ENCODE assay signal across 28 cellular contexts in genomic region chr19:33811736-33812387, GRCh38. TPM values are rescaled to one million over a fixed set of nuclear protein-coding genes. Genes with fewer than 3 reads are reported as not detected.
A peak's percentile ranks its signal among the peaks of the same experiment; 100 is the strongest.
DNase-seq lines count a peak whose midpoint lies in the region; ATAC-seq and TF ChIP-seq lines count a peak whose summit lies in the region.
"Had no signal": no experiment of that assay in that cellular context is flagged by ENCODE, and none has a peak within 500 bp of the region (broad histone marks: within the 10 kb centered on the region; RNA-seq: fewer than 3 reads in every experiment).

No MANE protein-coding gene starts in this region.

- no peak overlapping the region for H2AFZ ChIP-seq in IMR-90 (replicated peaks; ENCODE audit: low read length, poor library complexity)

- H2BK15ac ChIP-seq in IMR-90 (ENCODE audit: low read depth, low read length), result no peak overlapping the region

- H3K4ac ChIP-seq in IMR-90 (ENCODE audit: low read depth, low read length), result no peak overlapping the region

- H3K27ac Mint-ChIP-seq in CD14-positive monocyte, result peak overlapping the region in 2 of 7 donors; percentile 68 to 79
- no peak overlapping the region for H3K27ac Mint-ChIP-seq in activated naive CD4-positive, alpha-beta T cell treated with anti-CD3 and anti-CD28 coated beads, Interleukin-2, amount 10 ng/mL, durations not matched to agents 7 days and 5 days
- H3K27ac Mint-ChIP-seq: activated CD4-positive, alpha-beta T cell treated with anti-CD3 and anti-CD28 coated beads, Interleukin-2, amount 10 ng/mL, durations not matched to agents 24 days and 14 days; activated naive CD8-positive, alpha-beta T cell treated with anti-CD3 and anti-CD28 coated beads for 36 hours; natural killer cell; WTC11 had no signal

- TF ChIP-seq POLR2A in IMR-90 (IDR thresholded peaks at IDR 0.05; ENCODE audit: low read depth, low read length), result no peak

- H3K4me2 ChIP-seq in IMR-90 (ENCODE audit: low read depth, low read length), result no peak overlapping the region

- dilution Hi-C loops in IMR-90 (cut with HindIII; ENCODE audit: low sequenced_read_pairs, unreplicated experiment), result no loop called here

- no peaks in the 10 kb centered on the region for H3K79me1 ChIP-seq in IMR-90 (ENCODE audit: low read depth in 1 of 2, low read length in 2 of 2)

- in situ Hi-C loops in IMR-90 (cut with MboI; ENCODE audit: low sequenced_read_pairs), result no loop called here

- CTCF ChIA-PET in IMR-90 (lab: Yijun Ruan, JAX), result no interaction called here
- CTCF ChIA-PET in activated naive CD4-positive, alpha-beta T cell treated with anti-CD3 and anti-CD28 coated beads, Interleukin-2, amount 10 ng/mL, durations not matched to agents 7 days and 5 days (lab: Charles Lee), result no interaction called here

- H2AK5ac ChIP-seq in IMR-90 (ENCODE audit: low read depth, low read length), result no peak overlapping the region

- no peak overlapping the region for H2AK9ac ChIP-seq in IMR-90 (replicated peaks; ENCODE audit: low read depth, low read length, poor library complexity)

- no peak overlapping the region for H3K18ac ChIP-seq in IMR-90 (ENCODE audit: low read depth, low read length)

- H3K56ac ChIP-seq in IMR-90 (ENCODE audit: extremely low read depth, insufficient read depth, low read length), result no peak overlapping the region

- H2BK120ac ChIP-seq in IMR-90 (ENCODE audit: low read depth, low read length), result no peak overlapping the region

- DNase-seq in CD14-positive monocyte (ENCODE audit: low spot score), result peak; percentile 16
- peak; percentile 19 for DNase-seq in IMR-90
- DNase-seq in amniotic epithelial cell (ENCODE audit: low read depth), result peak; percentile 82
- peak; percentile 2 for DNase-seq in lower lobe of right lung
- no peak for DNase-seq in NCI-H748 treated with DMSO at 0.1 percent for 48 hours (lab: John Stamatoyannopoulos, UW)
- no peak for DNase-seq in activated naive CD4-positive, alpha-beta T cell treated with anti-CD3 and anti-CD28 coated beads, Interleukin-2, amount 10 ng/mL, durations not matched to agents 7 days and 5 days
- no peak for DNase-seq in NCI-H1694 treated with DMSO at 0.1 percent for 48 hours (lab: John Stamatoyannopoulos, UW)
- DNase-seq: activated CD4-positive, alpha-beta T cell treated with anti-CD3 and anti-CD28 coated beads, Interleukin-2, amount 10 ng/mL, durations not matched to agents 24 days and 14 days; activated CD8-positive, alpha-beta memory T cell treated with anti-CD3 and anti-CD28 coated beads for 24 hours; activated naive CD8-positive, alpha-beta T cell treated with anti-CD3 and anti-CD28 coated beads for 36 hours; BE2C; DMS 273 treated with DMSO at 0.1 percent for 48 hours; mucosa of descending colon; natural killer cell; NCI-H2171; NCI-H510A; nucleus accumbens; OCI-M1; psoas muscle; stimulated activated CD4-positive, alpha-beta T cell treated with anti-CD3 and anti-CD28 coated beads, Interleukin-4, amount 100 ng/mL, for 1 hour; T1000 had no signal

- intact Hi-C loops in CD14-positive monocyte (cut with micrococcal nuclease) (no loop called here), IMR-90 (cut with micrococcal nuclease) (no loop called here), lower lobe of right lung (cut with DNase I) (no loop called here)

- no peak overlapping the region for H3K27ac ChIP-seq in IMR-90 (ENCODE audit: insufficient read depth, low read length)
- H3K27ac ChIP-seq in lower lobe of right lung, result no peak overlapping the region
- H3K27ac ChIP-seq: esophagus muscularis mucosa, psoas muscle, tibial nerve had no signal

- H3K36me3 ChIP-seq in IMR-90 (ENCODE audit: control insufficient read depth, insufficient read depth, low read length) (peaks cover 27% of the 10 kb centered on the region), lower lobe of right lung (peaks cover 42% of the 10 kb centered on the region)

- ATAC-seq in IMR-90 (ENCODE audit: low read depth) (no peak), lower lobe of right lung (no peak), HG02571 (IDR thresholded peaks at IDR 0.05; ENCODE audit: unreplicated experiment) (no peak)
- ATAC-seq: mucosa of descending colon, natural killer cell, sciatic nerve, WTC11 had no signal

- H3K27me3 ChIP-seq in IMR-90 (ENCODE audit: control insufficient read depth, insufficient read depth, low read length) (no peaks in the 10 kb centered on the region), lower lobe of right lung (ENCODE audit: low read depth) (no peaks in the 10 kb centered on the region)
- H3K27me3 ChIP-seq: BE2C, esophagus muscularis mucosa, tibial nerve had no signal

- H3K9me3 ChIP-seq in IMR-90 (ENCODE audit: control insufficient read depth, insufficient read depth, low read length) (no peaks in the 10 kb centered on the region), lower lobe of right lung (no peaks in the 10 kb centered on the region)
- H3K9me3 ChIP-seq: BE2C, esophagus muscularis mucosa, mucosa of descending colon, psoas muscle, tibial nerve had no signal

- no peaks in the 10 kb centered on the region for H3K9me1 ChIP-seq in IMR-90 (ENCODE audit: insufficient read depth, low read length)

- no peak overlapping the region for H4K5ac ChIP-seq in IMR-90 (ENCODE audit: low read depth, low read length)

- no peak overlapping the region for H3K4me3 Mint-ChIP-seq in CD14-positive monocyte
- H3K4me3 Mint-ChIP-seq in activated naive CD4-positive, alpha-beta T cell treated with anti-CD3 and anti-CD28 coated beads, Interleukin-2, amount 10 ng/mL, durations not matched to agents 7 days and 5 days, result no peak overlapping the region
- H3K4me3 Mint-ChIP-seq: activated CD4-positive, alpha-beta T cell treated with anti-CD3 and anti-CD28 coated beads, Interleukin-2, amount 10 ng/mL, durations not matched to agents 24 days and 14 days; activated naive CD8-positive, alpha-beta T cell treated with anti-CD3 and anti-CD28 coated beads for 36 hours; central memory CD8-positive, alpha-beta T cell; natural killer cell; WTC11 had no signal

- peaks cover 0 to 2% (median 2%) of the 10 kb centered on the region in 3 donors for H3K27me3 Mint-ChIP-seq in CD14-positive monocyte (ENCODE audit: low read depth in 3 of 3)
- H3K27me3 Mint-ChIP-seq in activated naive CD4-positive, alpha-beta T cell treated with anti-CD3 and anti-CD28 coated beads, Interleukin-2, amount 10 ng/mL, durations not matched to agents 7 days and 5 days, result peaks cover 4% of the 10 kb centered on the region
- H3K27me3 Mint-ChIP-seq: activated naive CD8-positive, alpha-beta T cell treated with anti-CD3 and anti-CD28 coated beads for 36 hours; central memory CD8-positive, alpha-beta T cell had no signal

- no peak overlapping the region for H3K9ac ChIP-seq in IMR-90 (ENCODE audit: low read depth, low read length)

- TF ChIP-seq CTCF in CD14-positive monocyte (IDR thresholded peaks at IDR 0.05) (no peak), IMR-90 (conservative IDR thresholded peaks at IDR 0.05; ENCODE audit: low read depth, low read length) (no peak), lower lobe of right lung (IDR thresholded peaks at IDR 0.05) (no peak)

- no peak overlapping the region for H4K8ac ChIP-seq in IMR-90 (ENCODE audit: low read depth in 2 of 2, low read length in 2 of 2)

- H3K4me1 ChIP-seq in IMR-90 (ENCODE audit: control insufficient read depth, insufficient read depth, low read length), result 0 out of 2 replicates have a peak, but pooled peaks cover 3% of the 10 kb centered on the region
- H3K4me1 ChIP-seq in lower lobe of right lung, result peaks cover 23% of the 10 kb centered on the region
- H3K4me1 ChIP-seq: psoas muscle, tibial nerve had no signal

- H3K4me1 Mint-ChIP-seq in CD14-positive monocyte, result peaks cover 16% of the 10 kb centered on the region
- peaks cover 3% of the 10 kb centered on the region for H3K4me1 Mint-ChIP-seq in activated naive CD4-positive, alpha-beta T cell treated with anti-CD3 and anti-CD28 coated beads, Interleukin-2, amount 10 ng/mL, durations not matched to agents 7 days and 5 days
- H3K4me1 Mint-ChIP-seq: activated naive CD8-positive, alpha-beta T cell treated with anti-CD3 and anti-CD28 coated beads for 36 hours; central memory CD8-positive, alpha-beta T cell; natural killer cell had no signal

- peaks cover 0 to 2% (median 0%) of the 10 kb centered on the region in 7 donors for H3K9me3 Mint-ChIP-seq in CD14-positive monocyte
- H3K9me3 Mint-ChIP-seq in activated naive CD4-positive, alpha-beta T cell treated with anti-CD3 and anti-CD28 coated beads, Interleukin-2, amount 10 ng/mL, durations not matched to agents 7 days and 5 days, result no peaks in the 10 kb centered on the region
- H3K9me3 Mint-ChIP-seq: activated CD4-positive, alpha-beta T cell treated with anti-CD3 and anti-CD28 coated beads, Interleukin-2, amount 10 ng/mL, durations not matched to agents 24 days and 14 days; activated naive CD8-positive, alpha-beta T cell treated with anti-CD3 and anti-CD28 coated beads for 36 hours; central memory CD8-positive, alpha-beta T cell; natural killer cell; WTC11 had no signal

- POLR2A ChIA-PET in IMR-90 (lab: Charles Lee; ENCODE audit: unreplicated experiment), result no interaction called here

- H3K4me3 ChIP-seq in IMR-90 (ENCODE audit: insufficient read depth, low read depth, low read length) (no peak overlapping the region), lower lobe of right lung (no peak overlapping the region)
- H3K4me3 ChIP-seq: esophagus muscularis mucosa, lung, mucosa of descending colon, psoas muscle, tibial nerve had no signal

- H3K36me3 Mint-ChIP-seq in CD14-positive monocyte, result peaks cover 46 to 71% of the 10 kb centered on the region in 2 donors
- H3K36me3 Mint-ChIP-seq in activated naive CD4-positive, alpha-beta T cell treated with anti-CD3 and anti-CD28 coated beads, Interleukin-2, amount 10 ng/mL, durations not matched to agents 7 days and 5 days, result no peaks in the 10 kb centered on the region
- H3K36me3 Mint-ChIP-seq: activated naive CD8-positive, alpha-beta T cell treated with anti-CD3 and anti-CD28 coated beads for 36 hours; natural killer cell had no signal

- no peak overlapping the region for H3K23ac ChIP-seq in IMR-90 (ENCODE audit: low read depth, low read length)

- H2BK5ac ChIP-seq in IMR-90 (ENCODE audit: low read depth, low read length, poor library complexity, severe bottlenecking), result no peak overlapping the region

- WGBS in IMR-90 (ENCODE audit: extremely low coverage in 2 of 2, insufficient read length in 1 of 2), 2 experiments, result 60% methylated on average over 1 of the region's 14 CpGs; no CpG with 5 or more reads in 1 of the 2 experiments

- no peak for TF ChIP-seq RAD21 in IMR-90 (IDR thresholded peaks at IDR 0.05; ENCODE audit: low read length)

- H3K14ac ChIP-seq in IMR-90 (replicated peaks; ENCODE audit: low read depth, low read length), result no peak overlapping the region

- H4K20me1 ChIP-seq in IMR-90 (ENCODE audit: insufficient read depth, low read length), result no peaks in the 10 kb centered on the region

- H4K91ac ChIP-seq in IMR-90 (ENCODE audit: insufficient read depth, low read depth, low read length), result no peak overlapping the region

- BruUV-seq in IMR-90 (replicated peaks; lab: Mats Ljungman, UMichigan), result no TSS peak

- no peak overlapping the region for H2BK20ac ChIP-seq in IMR-90 (ENCODE audit: low read depth, low read length)

TF ChIP-seq in IMR-90, 13 proteins besides CTCF, POLR2A, EP300 and RAD21 (continues in another document):
- TF ChIP-seq CEBPB (IDR thresholded peaks at IDR 0.05; ENCODE audit: low read depth, low read length), result no peak

RNA-seq across cellular contexts. Expression of gene KCTD15, which starts 15.2 kb away (rescaled TPM):
- 1 to 10 TPM; 1.6 to 2.1 TPM for polyA plus RNA-seq in CD14-positive monocyte
- total RNA-seq in IMR-90 (2012; rRNA removed), result 13.6 and 16.3 TPM in 2 replicates
- 19.6 and 22.5 TPM in 2 replicates for polyA plus RNA-seq in IMR-90 (2012; rRNA removed)
- 12.0 and 16.7 TPM in 2 replicates for polyA plus RNA-seq in IMR-90 (2012; cell fraction: cytosol; rRNA removed)
- 54.5 and 105 TPM in 2 replicates for polyA plus RNA-seq in IMR-90 (2012; cell fraction: nucleus; rRNA removed; ENCODE audit: low replicate concordance)
- 27.0 TPM for total RNA-seq in lower lobe of right lung

Comparison
In these comparisons a context has a peak if more than half of its experiments do, and no peak if none do; other contexts are left out.
1. DNase-seq: peak in CD14-positive monocyte (single experiment), IMR-90 (single experiment), amniotic epithelial cell (single experiment) and lower lobe of right lung (single experiment); none in NCI-H748 treated with DMSO at 0.1 percent for 48 hours (single experiment), activated naive CD4-positive, alpha-beta T cell treated with anti-CD3 and anti-CD28 coated beads, Interleukin-2, amount 10 ng/mL, durations not matched to agents 7 days and 5 days (single experiment) and NCI-H1694 treated with DMSO at 0.1 percent for 48 hours (single experiment).